Comparison of ENCODE assay signal across 8 cellular contexts in genomic region chr16:24729967-24730815, GRCh38.
DNase-seq lines count a peak whose midpoint lies in the region; ATAC-seq and TF ChIP-seq lines count a peak whose summit lies in the region.

No MANE protein-coding gene starts in this region.

- TF ChIP-seq CTCF in WI38 (IDR thresholded peaks at IDR 0.05; ENCODE audit: low read depth, low read length) = no peak

- intact Hi-C loops in dendritic cell treated with granulocyte-macrophage colony-stimulating factor and Interleukin-4, amounts not matched to agents 40 ng/mL and 50 ng/mL, for 4 days (cut with micrococcal nuclease) = loop anchor here (5.0 kb wide), 1 partner anchor 188 kb away; no protein-coding TSS in a partner anchor

- peaks cover 35% of the 10 kb centered on the region for H3K36me3 Mint-ChIP-seq in dendritic cell treated with granulocyte-macrophage colony-stimulating factor and Interleukin-4, amounts not matched to agents 40 ng/mL and 50 ng/mL, for 4 days (ENCODE audit: low read depth)
- H3K36me3 Mint-ChIP-seq in stimulated activated naive CD8-positive, alpha-beta T cell treated with anti-CD3 and anti-CD28 coated beads, Interleukin-15, Interleukin-2, amounts not matched to agents 100 ng/mL and 50 ng/mL, for 24 hours (ENCODE audit: low read depth) = peaks cover 30% of the 10 kb centered on the region

- H3K4me3 ChIP-seq in WI38 (ENCODE audit: low read depth, low read length) = peak overlapping the region; percentile 88

- peaks cover 5% of the 10 kb centered on the region for H3K27me3 Mint-ChIP-seq in dendritic cell treated with granulocyte-macrophage colony-stimulating factor and Interleukin-4, amounts not matched to agents 40 ng/mL and 50 ng/mL, for 4 days
- no peaks in the 10 kb centered on the region for H3K27me3 Mint-ChIP-seq in stimulated activated naive CD8-positive, alpha-beta T cell treated with anti-CD3 and anti-CD28 coated beads, Interleukin-15, Interleukin-2, amounts not matched to agents 100 ng/mL and 50 ng/mL, for 24 hours

- H3K27ac Mint-ChIP-seq in dendritic cell treated with granulocyte-macrophage colony-stimulating factor and Interleukin-4, amounts not matched to agents 40 ng/mL and 50 ng/mL, for 4 days = peak overlapping the region; percentile 94
- peak overlapping the region; percentile 95 for H3K27ac Mint-ChIP-seq in stimulated activated naive CD8-positive, alpha-beta T cell treated with anti-CD3 and anti-CD28 coated beads, Interleukin-15, Interleukin-2, amounts not matched to agents 100 ng/mL and 50 ng/mL, for 24 hours

- no peaks in the 10 kb centered on the region for H3K9me3 Mint-ChIP-seq in dendritic cell treated with granulocyte-macrophage colony-stimulating factor and Interleukin-4, amounts not matched to agents 40 ng/mL and 50 ng/mL, for 4 days
- H3K9me3 Mint-ChIP-seq in stimulated activated naive CD8-positive, alpha-beta T cell treated with anti-CD3 and anti-CD28 coated beads, Interleukin-15, Interleukin-2, amounts not matched to agents 100 ng/mL and 50 ng/mL, for 24 hours = no peaks in the 10 kb centered on the region

- DNase-seq in NCI-H1105 treated with DMSO at 0.1 percent for 48 hours (lab: John Stamatoyannopoulos, UW) (peak; percentile 30), NCI-H1105 (lab: John Stamatoyannopoulos, UW) (no peak), medulla oblongata (ENCODE audit: extremely low spot score) (peak; percentile 33), NCI-H1694 (lab: John Stamatoyannopoulos, UW) (no peak)

- H3K4me3 Mint-ChIP-seq in dendritic cell treated with granulocyte-macrophage colony-stimulating factor and Interleukin-4, amounts not matched to agents 40 ng/mL and 50 ng/mL, for 4 days = peak overlapping the region; percentile 98
- H3K4me3 Mint-ChIP-seq in stimulated activated naive CD8-positive, alpha-beta T cell treated with anti-CD3 and anti-CD28 coated beads, Interleukin-15, Interleukin-2, amounts not matched to agents 100 ng/mL and 50 ng/mL, for 24 hours = peak overlapping the region; percentile 90

- peaks cover 30% of the 10 kb centered on the region for H3K4me1 Mint-ChIP-seq in dendritic cell treated with granulocyte-macrophage colony-stimulating factor and Interleukin-4, amounts not matched to agents 40 ng/mL and 50 ng/mL, for 4 days (ENCODE audit: low read depth)
- peaks cover 53% of the 10 kb centered on the region for H3K4me1 Mint-ChIP-seq in stimulated activated naive CD8-positive, alpha-beta T cell treated with anti-CD3 and anti-CD28 coated beads, Interleukin-15, Interleukin-2, amounts not matched to agents 100 ng/mL and 50 ng/mL, for 24 hours (ENCODE audit: low read depth)

- ATAC-seq in HG03432 (IDR thresholded peaks at IDR 0.05; ENCODE audit: unreplicated experiment) = peak; percentile 34

Comparison
In these comparisons a context has a peak if more than half of its experiments do, and no peak if none do; other contexts are left out.
1. DNase-seq: peak in NCI-H1105 treated with DMSO at 0.1 percent for 48 hours (single experiment) and medulla oblongata (single experiment); none in NCI-H1105 (single experiment) and NCI-H1694 (single experiment).